ENCODE assay signal across 1 cellular context in the genomic region with DNA sequence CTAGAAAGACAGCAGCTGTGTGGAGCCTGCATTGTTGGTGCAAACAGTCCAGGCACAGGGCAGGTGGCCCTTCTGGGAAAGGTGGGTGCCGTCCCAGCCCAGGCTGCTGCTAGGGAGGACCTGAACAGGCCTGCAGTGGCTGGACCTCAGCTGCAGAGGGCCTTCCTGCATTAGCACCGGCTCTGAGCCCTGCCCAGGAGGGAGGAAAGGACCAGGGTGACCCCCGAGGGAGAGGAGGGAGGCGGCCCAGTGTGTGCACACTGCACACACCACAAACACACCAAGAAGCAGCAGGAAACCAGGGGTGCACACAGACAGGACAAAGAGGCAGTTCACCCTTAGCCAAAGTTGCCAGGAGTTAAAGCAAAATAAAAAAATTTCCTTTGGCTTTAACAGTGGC.
TF ChIP-seq lines count a peak whose summit lies in the region.

No MANE protein-coding gene starts in this region.

TF ChIP-seq in GM12878, 131 proteins besides CTCF, POLR2A, EP300 and RAD21:
- no peak for TF ChIP-seq PAX5 (IDR thresholded peaks at IDR 0.05; ENCODE audit: borderline replicate concordance, low read depth, low read length)
- TF ChIP-seq ZBTB4 (CRISPR knock-in tag; IDR thresholded peaks at IDR 0.05), result no peak
- TF ChIP-seq, protein P1, sequence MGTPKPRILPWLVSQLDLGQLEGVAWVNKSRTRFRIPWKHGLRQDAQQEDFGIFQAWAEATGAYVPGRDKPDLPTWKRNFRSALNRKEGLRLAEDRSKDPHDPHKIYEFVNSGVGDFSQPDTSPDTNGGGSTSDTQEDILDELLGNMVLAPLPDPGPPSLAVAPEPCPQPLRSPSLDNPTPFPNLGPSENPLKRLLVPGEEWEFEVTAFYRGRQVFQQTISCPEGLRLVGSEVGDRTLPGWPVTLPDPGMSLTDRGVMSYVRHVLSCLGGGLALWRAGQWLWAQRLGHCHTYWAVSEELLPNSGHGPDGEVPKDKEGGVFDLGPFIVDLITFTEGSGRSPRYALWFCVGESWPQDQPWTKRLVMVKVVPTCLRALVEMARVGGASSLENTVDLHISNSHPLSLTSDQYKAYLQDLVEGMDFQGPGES (IDR thresholded peaks at IDR 0.05), result no peak
- no peak for TF ChIP-seq MAX (IDR thresholded peaks at IDR 0.05; ENCODE audit: low read depth, low read length)
